20 cellular contexts compared by ENCODE assay signal in the genomic region with DNA sequence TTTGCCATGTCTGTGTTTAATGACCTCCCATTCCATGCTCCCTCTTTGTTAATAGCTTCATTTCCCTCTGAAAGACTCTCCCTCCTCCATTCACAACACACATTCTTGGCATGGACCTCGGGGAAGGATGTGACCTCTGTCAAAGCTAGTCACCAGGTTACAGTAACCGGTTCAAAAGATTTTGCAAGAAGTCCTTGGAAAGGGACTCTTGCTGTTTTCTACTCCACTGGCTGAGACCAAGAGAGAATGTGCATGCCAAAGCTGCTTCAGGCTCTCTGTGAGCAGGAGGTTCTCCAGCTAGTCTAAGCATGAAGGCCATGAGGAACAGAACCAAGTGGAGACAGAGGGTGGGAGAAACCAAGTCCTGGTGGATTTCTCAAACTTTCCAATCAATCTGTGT.
"Had no signal": no experiment of that assay in that cellular context is flagged by ENCODE, and none has a peak within 500 bp of the region (broad histone marks: within the 10 kb centered on the region; RNA-seq: fewer than 3 reads in every experiment).

No MANE protein-coding gene starts in this region.

- ATAC-seq: Panc1, PC-3, SK-N-SH treated with all-trans-retinoic acid at 6 μM for 48 hours had no signal

- H3K9me3 ChIP-seq: SJCRH30 had no signal

- H3K27me3 ChIP-seq: SJCRH30 had no signal

- H3K4me1 ChIP-seq: SJCRH30 had no signal

- DNase-seq: KBM-7; MV-4-11; NCI-H1048; NCI-H1105; NCI-H1417; NCI-H1436 treated with DMSO at 0.1 percent for 48 hours; NCI-H1694; NCI-H187 treated with DMSO at 0.1 percent for 48 hours; NCI-H2029 treated with DMSO at 0.1 percent for 48 hours; NCI-H2171 treated with DMSO at 0.1 percent for 48 hours; NCI-H524; NCI-H526 treated with DMSO at 0.1 percent for 48 hours; NCI-H748 treated with DMSO at 0.1 percent for 48 hours; NK-92 treated with Interleukin-12 subunit alpha and Interleukin-12 subunit beta, amount 100 ng/mL, for 24 hours; PC-3; SHP77 treated with DMSO at 0.1 percent for 48 hours; SJCRH30 had no signal

- H3K4me3 ChIP-seq: SJCRH30 had no signal

- H3K27ac ChIP-seq: RWPE1, SJCRH30 had no signal

- H3K36me3 ChIP-seq: SJCRH30 had no signal
